In genomic region chr9:89460551-89460950, GRCh38 we compare ENCODE assay signal across 15 cellular contexts. TPM values are rescaled to one million over a fixed set of nuclear protein-coding genes. Genes with fewer than 3 reads are reported as not detected.
DNase-seq lines count a peak whose midpoint lies in the region; ATAC-seq and TF ChIP-seq lines count a peak whose summit lies in the region.
"Had no signal": no experiment of that assay in that cellular context is flagged by ENCODE, and none has a peak within 500 bp of the region (broad histone marks: within the 10 kb centered on the region; RNA-seq: fewer than 3 reads in every experiment).

No MANE protein-coding gene starts in this region.

- DNase-seq in CD4-positive, alpha-beta memory T cell: no peak
- DNase-seq in GM23338 (ENCODE audit: low spot score) (no peak), NCI-H510A (lab: John Stamatoyannopoulos, UW) (no peak), amniotic stem cell (lab: John Stamatoyannopoulos, UW) (no peak), adrenal gland (no peak)
- no peak for DNase-seq in natural killer cell treated with Interleukin-12 subunit alpha and Interleukin-12 subunit beta and Interleukin-15 and Interleukin-18, amount 100 ng/mL, for 72 hours (ENCODE audit: low spot score)
- DNase-seq: NCI-H1417 treated with DMSO at 0.1 percent for 48 hours, NCI-H2171, NCI-H774, SHP77 treated with DMSO at 0.1 percent for 48 hours, T-helper 9 cell had no signal

- peaks cover 5% of the 10 kb centered on the region; the same call in 1 of the 2 replicates for H3K9me2 ChIP-seq in GM23338 (ENCODE audit: insufficient read depth)

- TF ChIP-seq CTCF in GM23338 (conservative IDR thresholded peaks at IDR 0.05; ENCODE audit: low read depth in 2 of 2) (no peak), adrenal gland (IDR thresholded peaks at IDR 0.05) (no peak)

- intact Hi-C loops in CD4-positive, alpha-beta memory T cell (cut with micrococcal nuclease): loop anchor here (5.0 to 10.0 kb wide), 2 partner anchors 38 to 146 kb away; partner anchors contain the start of genes CKS2 and SECISBP2
- intact Hi-C loops in adrenal gland (cut with DNase I): no loop called here

- peaks cover 15% of the 10 kb centered on the region for H3F3A ChIP-seq in GM23338 (replicated peaks; ENCODE audit: low read depth)

- WGBS in adrenal gland, 4 donors: 91 to 100% (median 95%) methylated on average over 8 to 10 of the region's 10 CpGs

- CTCF ChIA-PET in CD4-positive, alpha-beta memory T cell (lab: Charles Lee; ENCODE audit: partially characterized antibody): interaction anchor here (0.8 to 2.6 kb wide), 3 partner anchors 10 to 88 kb away, joined by 3 to 11 read pairs (median 3); no protein-coding TSS in a partner anchor

- H3K4me1 ChIP-seq in CD4-positive, alpha-beta memory T cell (ENCODE audit: insufficient read depth, low read length): peaks cover 100% of the 10 kb centered on the region
- peaks cover 51% of the 10 kb centered on the region for H3K4me1 ChIP-seq in GM23338 (ENCODE audit: insufficient read depth)
- H3K4me1 ChIP-seq in adrenal gland (replicated peaks in 1 of 2): peaks cover 7 to 12% of the 10 kb centered on the region in 2 donors
- H3K4me1 ChIP-seq: suprapubic skin had no signal

- H3K4me3 Mint-ChIP-seq in CD4-positive, alpha-beta memory T cell: peak overlapping the region in 7 of 8 donors; percentile 36 to 80 (median 65)
- no peak overlapping the region for H3K4me3 Mint-ChIP-seq in GM23338
- no peak overlapping the region for H3K4me3 Mint-ChIP-seq in natural killer cell treated with Interleukin-12 subunit alpha and Interleukin-12 subunit beta and Interleukin-15 and Interleukin-18, amount 100 ng/mL, for 72 hours

- ATAC-seq in GM23338: no peak
- ATAC-seq in natural killer cell treated with Interleukin-12 subunit alpha and Interleukin-12 subunit beta and Interleukin-15 and Interleukin-18, amount 100 ng/mL, for 72 hours: no peak

- no peaks in the 10 kb centered on the region for H3K36me3 ChIP-seq in CD4-positive, alpha-beta memory T cell (ENCODE audit: insufficient read depth, low read length)
- H3K36me3 ChIP-seq in GM23338 (ENCODE audit: insufficient read depth): no peaks in the 10 kb centered on the region
- no peaks in the 10 kb centered on the region for H3K36me3 ChIP-seq in adrenal gland (replicated peaks in 1 of 2)
- H3K36me3 ChIP-seq: suprapubic skin had no signal

- peak overlapping the region; percentile 78 to 98 (median 92) for H3K27ac Mint-ChIP-seq in CD4-positive, alpha-beta memory T cell
- H3K27ac Mint-ChIP-seq in GM23338: peak overlapping the region; percentile 25; the same call in 1 of the 2 replicates
- peak overlapping the region; percentile 34 to 67 for H3K27ac Mint-ChIP-seq in natural killer cell treated with Interleukin-12 subunit alpha and Interleukin-12 subunit beta and Interleukin-15 and Interleukin-18, amount 100 ng/mL, for 72 hours

- H4K20me1 ChIP-seq in GM23338 (replicated peaks; ENCODE audit: insufficient read depth): peaks cover 18% of the 10 kb centered on the region; the same call in 1 of the 2 replicates

- peaks cover 90% of the 10 kb centered on the region for H3K79me2 ChIP-seq in GM23338 (replicated peaks; ENCODE audit: insufficient read depth)

- peaks cover 24 to 68% of the 10 kb centered on the region in 2 donors for H3K36me3 Mint-ChIP-seq in CD4-positive, alpha-beta memory T cell
- peaks cover 16% of the 10 kb centered on the region; the same call in 2 of the 3 replicates for H3K36me3 Mint-ChIP-seq in GM23338 (ENCODE audit: low read depth)
- peaks cover 4% of the 10 kb centered on the region for H3K36me3 Mint-ChIP-seq in natural killer cell treated with Interleukin-12 subunit alpha and Interleukin-12 subunit beta and Interleukin-15 and Interleukin-18, amount 100 ng/mL, for 72 hours

- H3K27me3 Mint-ChIP-seq in CD4-positive, alpha-beta memory T cell: no peaks in the 10 kb centered on the region
- peaks cover 14% of the 10 kb centered on the region for H3K27me3 Mint-ChIP-seq in GM23338 (ENCODE audit: insufficient read depth, low read depth, poor library complexity)
- H3K27me3 Mint-ChIP-seq in natural killer cell treated with Interleukin-12 subunit alpha and Interleukin-12 subunit beta and Interleukin-15 and Interleukin-18, amount 100 ng/mL, for 72 hours: no peaks in the 10 kb centered on the region

- H3K4me3 ChIP-seq in CD4-positive, alpha-beta memory T cell (ENCODE audit: low read length in 2 of 2): no peak overlapping the region
- no peak overlapping the region for H3K4me3 ChIP-seq in GM23338
- no peak overlapping the region for H3K4me3 ChIP-seq in adrenal gland
- H3K4me3 ChIP-seq: BLaER1, lung, suprapubic skin had no signal

- H2AFZ ChIP-seq in GM23338: no peak overlapping the region

- TF ChIP-seq POLR2A in adrenal gland (IDR thresholded peaks at IDR 0.05): no peak

- H3K4me2 ChIP-seq in GM23338: no peak overlapping the region
- H3K4me2 ChIP-seq: BLaER1 had no signal

- POLR2A ChIA-PET in CD4-positive, alpha-beta memory T cell (lab: Charles Lee; ENCODE audit: partially characterized antibody): interaction anchor here (1.5 to 26.8 kb wide), 4 partner anchors 13 to 63 kb away, joined by 3 to 609 read pairs (median 6); no protein-coding TSS in a partner anchor

- H3K27ac ChIP-seq in CD4-positive, alpha-beta memory T cell (ENCODE audit: low read depth, low read length): peak overlapping the region; percentile 45
- H3K27ac ChIP-seq in GM23338 (ENCODE audit: low read depth) (no peak overlapping the region), angular gyrus (ENCODE audit: low read depth, low read length) (peak overlapping the region; percentile 33), adrenal gland (no peak overlapping the region)
- H3K27ac ChIP-seq: BLaER1, suprapubic skin had no signal

- H3K9me3 Mint-ChIP-seq in CD4-positive, alpha-beta memory T cell: peaks cover 0 to 2% (median 0%) of the 10 kb centered on the region in 8 donors
- H3K9me3 Mint-ChIP-seq in GM23338: peaks cover 4% of the 10 kb centered on the region; the same call in 2 of the 3 replicates
- H3K9me3 Mint-ChIP-seq in natural killer cell treated with Interleukin-12 subunit alpha and Interleukin-12 subunit beta and Interleukin-15 and Interleukin-18, amount 100 ng/mL, for 72 hours: no peaks in the 10 kb centered on the region

- peaks cover 81 to 100% (median 95%) of the 10 kb centered on the region in 4 donors for H3K4me1 Mint-ChIP-seq in CD4-positive, alpha-beta memory T cell
- peaks cover 62% of the 10 kb centered on the region for H3K4me1 Mint-ChIP-seq in GM23338
- H3K4me1 Mint-ChIP-seq in natural killer cell treated with Interleukin-12 subunit alpha and Interleukin-12 subunit beta and Interleukin-15 and Interleukin-18, amount 100 ng/mL, for 72 hours (ENCODE audit: low read depth in 2 of 2): peaks cover 74 to 75% of the 10 kb centered on the region in 2 donors

- no peaks in the 10 kb centered on the region for H3K27me3 ChIP-seq in CD4-positive, alpha-beta memory T cell (ENCODE audit: insufficient read depth, low read length)
- H3K27me3 ChIP-seq in GM23338 (ENCODE audit: insufficient read depth) (no peaks in the 10 kb centered on the region), adrenal gland (no peaks in the 10 kb centered on the region)
- H3K27me3 ChIP-seq: BLaER1, suprapubic skin had no signal

- H3K9me3 ChIP-seq in CD4-positive, alpha-beta memory T cell (ENCODE audit: control insufficient read depth in 1 of 2, low read length in 2 of 2): no peaks in the 10 kb centered on the region
- no peaks in the 10 kb centered on the region for H3K9me3 ChIP-seq in adrenal gland (replicated peaks in 1 of 3)
- H3K9me3 ChIP-seq: BLaER1, suprapubic skin had no signal

TF ChIP-seq in GM23338, 12 proteins besides CTCF, POLR2A, EP300 and RAD21 (continues in another document):
- no peak for TF ChIP-seq ETS1 (IDR thresholded peaks at IDR 0.05)
- no peak for TF ChIP-seq EZH2phosphoT487 (IDR thresholded peaks at IDR 0.05; ENCODE audit: unreplicated experiment)
- no peak for TF ChIP-seq ZNF331 (CRISPR knock-in tag; IDR thresholded peaks at IDR 0.05; ENCODE audit: low read depth)
- no peak for TF ChIP-seq STAT1 (IDR thresholded peaks at IDR 0.05; ENCODE audit: unreplicated experiment)

RNA-seq across cellular contexts. Expression of gene SEMA4D, which starts 37.4 kb away (rescaled TPM):
- total RNA-seq in CD4-positive, alpha-beta memory T cell: 100 to 1,000 TPM; 393 to 410 TPM
- polyA plus RNA-seq in CD4-positive, alpha-beta memory T cell: 100 to 1,000 TPM in 1 of 2 donors, 10 to 100 TPM in 1; 49.5 to 166 TPM
- 48.0 and 63.0 TPM in 2 replicates for total RNA-seq in GM23338 (2014; rRNA removed; shearing (Covaris generic))
- polyA plus RNA-seq in GM23338 (2016; fragmentation: Nextera tagmentation; extraction: Ambion mirVana): 17.1 and 19.3 TPM in 2 replicates
- total RNA-seq in natural killer cell treated with Interleukin-12 subunit alpha and Interleukin-12 subunit beta and Interleukin-15 and Interleukin-18, amount 100 ng/mL, for 72 hours: 100 to 1,000 TPM; 169 to 237 TPM
- total RNA-seq in adrenal gland: 10 to 100 TPM; 21.0 to 57.0 (median 27.5) TPM
- polyA plus RNA-seq in adrenal gland: 10 to 100 TPM; 11.5 to 19.6 (median 19.1) TPM

Comparison
In these comparisons a context has a peak if more than half of its experiments do, and no peak if none do; other contexts are left out.
1. H3K27ac ChIP-seq: peak in CD4-positive, alpha-beta memory T cell (single experiment) and angular gyrus (single experiment); none in GM23338 (single experiment) and adrenal gland (0 of 5).
2. H3K27ac Mint-ChIP-seq: peak in every context shown above with its lines; median percentile 92 in CD4-positive, alpha-beta memory T cell; 50 in natural killer cell treated with Interleukin-12 subunit alpha and Interleukin-12 subunit beta and Interleukin-15 and Interleukin-18, amount 100 ng/mL, for 72 hours; 25 in GM23338.
3. H3K4me3 Mint-ChIP-seq: peak in CD4-positive, alpha-beta memory T cell (7 of 8); none in GM23338 (single experiment) and natural killer cell treated with Interleukin-12 subunit alpha and Interleukin-12 subunit beta and Interleukin-15 and Interleukin-18, amount 100 ng/mL, for 72 hours (single experiment).